Comparison of ENCODE assay signal across 1 cellular context in the genomic region with DNA sequence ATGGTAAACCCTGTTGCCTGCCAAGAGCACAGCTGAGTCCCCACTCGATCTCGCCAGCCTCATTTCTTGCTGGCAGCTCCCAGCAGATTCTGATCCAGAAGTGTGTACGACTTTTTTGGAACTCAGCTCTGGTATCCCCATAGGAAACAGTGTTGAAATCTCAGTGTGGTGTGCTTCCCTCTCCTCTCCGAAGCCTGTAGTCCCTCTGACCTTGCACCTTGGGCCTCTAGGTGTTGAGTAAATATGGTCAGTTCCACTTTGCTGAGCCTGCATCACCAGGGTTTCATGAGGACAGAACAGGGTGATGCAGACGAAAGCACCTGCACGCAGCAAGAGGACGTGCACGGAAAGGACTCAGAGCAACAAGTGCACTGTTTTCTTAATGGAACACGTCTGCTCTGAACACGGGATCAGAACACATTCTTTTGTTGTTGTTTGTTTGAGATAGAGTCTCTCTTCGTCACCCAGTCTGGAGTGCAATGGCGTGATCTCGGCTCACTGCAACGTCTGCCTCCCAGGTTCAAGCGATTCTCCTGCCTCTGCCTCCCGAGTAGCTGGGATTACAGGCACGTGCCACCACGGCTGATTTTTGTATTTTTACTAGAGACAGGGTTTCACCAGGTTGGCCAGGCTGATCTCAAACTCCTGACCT.
A peak's percentile ranks its signal among the peaks of the same experiment; 100 is the strongest.
TF ChIP-seq lines count a peak whose summit lies in the region.

No MANE protein-coding gene starts in this region.

TF ChIP-seq in HepG2, 621 proteins besides CTCF, POLR2A, EP300 and RAD21 (continued from another document and continues in another):
- TF ChIP-seq, protein P1, sequence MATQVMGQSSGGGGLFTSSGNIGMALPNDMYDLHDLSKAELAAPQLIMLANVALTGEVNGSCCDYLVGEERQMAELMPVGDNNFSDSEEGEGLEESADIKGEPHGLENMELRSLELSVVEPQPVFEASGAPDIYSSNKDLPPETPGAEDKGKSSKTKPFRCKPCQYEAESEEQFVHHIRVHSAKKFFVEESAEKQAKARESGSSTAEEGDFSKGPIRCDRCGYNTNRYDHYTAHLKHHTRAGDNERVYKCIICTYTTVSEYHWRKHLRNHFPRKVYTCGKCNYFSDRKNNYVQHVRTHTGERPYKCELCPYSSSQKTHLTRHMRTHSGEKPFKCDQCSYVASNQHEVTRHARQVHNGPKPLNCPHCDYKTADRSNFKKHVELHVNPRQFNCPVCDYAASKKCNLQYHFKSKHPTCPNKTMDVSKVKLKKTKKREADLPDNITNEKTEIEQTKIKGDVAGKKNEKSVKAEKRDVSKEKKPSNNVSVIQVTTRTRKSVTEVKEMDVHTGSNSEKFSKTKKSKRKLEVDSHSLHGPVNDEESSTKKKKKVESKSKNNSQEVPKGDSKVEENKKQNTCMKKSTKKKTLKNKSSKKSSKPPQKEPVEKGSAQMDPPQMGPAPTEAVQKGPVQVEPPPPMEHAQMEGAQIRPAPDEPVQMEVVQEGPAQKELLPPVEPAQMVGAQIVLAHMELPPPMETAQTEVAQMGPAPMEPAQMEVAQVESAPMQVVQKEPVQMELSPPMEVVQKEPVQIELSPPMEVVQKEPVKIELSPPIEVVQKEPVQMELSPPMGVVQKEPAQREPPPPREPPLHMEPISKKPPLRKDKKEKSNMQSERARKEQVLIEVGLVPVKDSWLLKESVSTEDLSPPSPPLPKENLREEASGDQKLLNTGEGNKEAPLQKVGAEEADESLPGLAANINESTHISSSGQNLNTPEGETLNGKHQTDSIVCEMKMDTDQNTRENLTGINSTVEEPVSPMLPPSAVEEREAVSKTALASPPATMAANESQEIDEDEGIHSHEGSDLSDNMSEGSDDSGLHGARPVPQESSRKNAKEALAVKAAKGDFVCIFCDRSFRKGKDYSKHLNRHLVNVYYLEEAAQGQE (IDR thresholded peaks at IDR 0.05; ENCODE audit: borderline replicate concordance in 1 of 2, low read depth in 1 of 2, low read length in 2 of 2): peak in 1 of 2 experiments; percentile 54; a peak in 1 of 4 replicates
- peak; percentile 68; the same call in 1 of the 2 replicates for TF ChIP-seq HIVEP1 (CRISPR knock-in tag; IDR thresholded peaks at IDR 0.05)
- no peak for TF ChIP-seq MATR3 (CRISPR knock-in tag; IDR thresholded peaks at IDR 0.05)
- peak; percentile 45; the same call in 1 of the 2 replicates for TF ChIP-seq KDM3A (CRISPR knock-in tag; IDR thresholded peaks at IDR 0.05; ENCODE audit: low read depth)
- TF ChIP-seq TP53 (CRISPR knock-in tag; conservative IDR thresholded peaks at IDR 0.05): peak; percentile 55; the same call in 1 of the 2 replicates
- 0 out of 2 replicates have a peak, but pooled peaks have one; percentile 28 for TF ChIP-seq BRCA1 (CRISPR knock-in tag; IDR thresholded peaks at IDR 0.05)
- peak; percentile 88 to 93 for TF ChIP-seq NR2F1 (CRISPR knock-in tag; IDR thresholded peaks at IDR 0.05)
- TF ChIP-seq HNRNPUL1 (IDR thresholded peaks at IDR 0.05; ENCODE audit: low read depth, low read length): no peak
- 0 out of 2 replicates have a peak, but pooled peaks have one; percentile 47 for TF ChIP-seq RFX5 (IDR thresholded peaks at IDR 0.05; ENCODE audit: low read depth, low read length)
- TF ChIP-seq SIX1 (CRISPR knock-in tag; IDR thresholded peaks at IDR 0.05; ENCODE audit: borderline replicate concordance): peak; percentile 59; the same call in 1 of the 2 replicates
- TF ChIP-seq SIN3B (IDR thresholded peaks at IDR 0.05; ENCODE audit: low read length): no peak
- peak; percentile 41 for TF ChIP-seq PHF5A (CRISPR knock-in tag; IDR thresholded peaks at IDR 0.05; ENCODE audit: low read depth, unreplicated experiment)
- TF ChIP-seq ZNF260 (CRISPR knock-in tag; IDR thresholded peaks at IDR 0.05; ENCODE audit: borderline replicate concordance, low read depth): no peak
- TF ChIP-seq ZNF138 (CRISPR knock-in tag; IDR thresholded peaks at IDR 0.05; ENCODE audit: low read depth): no peak
- TF ChIP-seq ZSCAN20 (CRISPR knock-in tag; IDR thresholded peaks at IDR 0.05; ENCODE audit: borderline replicate concordance): no peak
- TF ChIP-seq NPAS2 (CRISPR knock-in tag; IDR thresholded peaks at IDR 0.05; ENCODE audit: borderline replicate concordance): no peak
- TF ChIP-seq KDM6A (CRISPR knock-in tag; IDR thresholded peaks at IDR 0.05; ENCODE audit: low read depth): peak; percentile 97
- peak; percentile 67; the same call in 1 of the 2 replicates for TF ChIP-seq JDP2 (CRISPR knock-in tag; IDR thresholded peaks at IDR 0.05; ENCODE audit: borderline replicate concordance)
- no peak for TF ChIP-seq ZNF367 (CRISPR knock-in tag; IDR thresholded peaks at IDR 0.05; ENCODE audit: borderline replicate concordance)
- peak; percentile 91; the same call in 1 of the 2 replicates for TF ChIP-seq ZNF607 (CRISPR knock-in tag; IDR thresholded peaks at IDR 0.05; ENCODE audit: borderline replicate concordance)
- TF ChIP-seq SNAPC2 (CRISPR knock-in tag; IDR thresholded peaks at IDR 0.05): peak; percentile 90
- TF ChIP-seq NR2F6 (IDR thresholded peaks at IDR 0.05): peak; percentile 91
- TF ChIP-seq NR2F6 (CRISPR knock-in tag; IDR thresholded peaks at IDR 0.05): peak; percentile 97
- TF ChIP-seq, protein P2, sequence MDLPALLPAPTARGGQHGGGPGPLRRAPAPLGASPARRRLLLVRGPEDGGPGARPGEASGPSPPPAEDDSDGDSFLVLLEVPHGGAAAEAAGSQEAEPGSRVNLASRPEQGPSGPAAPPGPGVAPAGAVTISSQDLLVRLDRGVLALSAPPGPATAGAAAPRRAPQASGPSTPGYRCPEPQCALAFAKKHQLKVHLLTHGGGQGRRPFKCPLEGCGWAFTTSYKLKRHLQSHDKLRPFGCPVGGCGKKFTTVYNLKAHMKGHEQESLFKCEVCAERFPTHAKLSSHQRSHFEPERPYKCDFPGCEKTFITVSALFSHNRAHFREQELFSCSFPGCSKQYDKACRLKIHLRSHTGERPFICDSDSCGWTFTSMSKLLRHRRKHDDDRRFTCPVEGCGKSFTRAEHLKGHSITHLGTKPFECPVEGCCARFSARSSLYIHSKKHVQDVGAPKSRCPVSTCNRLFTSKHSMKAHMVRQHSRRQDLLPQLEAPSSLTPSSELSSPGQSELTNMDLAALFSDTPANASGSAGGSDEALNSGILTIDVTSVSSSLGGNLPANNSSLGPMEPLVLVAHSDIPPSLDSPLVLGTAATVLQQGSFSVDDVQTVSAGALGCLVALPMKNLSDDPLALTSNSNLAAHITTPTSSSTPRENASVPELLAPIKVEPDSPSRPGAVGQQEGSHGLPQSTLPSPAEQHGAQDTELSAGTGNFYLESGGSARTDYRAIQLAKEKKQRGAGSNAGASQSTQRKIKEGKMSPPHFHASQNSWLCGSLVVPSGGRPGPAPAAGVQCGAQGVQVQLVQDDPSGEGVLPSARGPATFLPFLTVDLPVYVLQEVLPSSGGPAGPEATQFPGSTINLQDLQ (CRISPR knock-in tag; IDR thresholded peaks at IDR 0.05): no peak
- peak; percentile 86 for TF ChIP-seq TEAD3 (CRISPR knock-in tag; optimal IDR thresholded peaks at IDR 0.05; ENCODE audit: borderline replicate concordance)
- TF ChIP-seq, protein P3, sequence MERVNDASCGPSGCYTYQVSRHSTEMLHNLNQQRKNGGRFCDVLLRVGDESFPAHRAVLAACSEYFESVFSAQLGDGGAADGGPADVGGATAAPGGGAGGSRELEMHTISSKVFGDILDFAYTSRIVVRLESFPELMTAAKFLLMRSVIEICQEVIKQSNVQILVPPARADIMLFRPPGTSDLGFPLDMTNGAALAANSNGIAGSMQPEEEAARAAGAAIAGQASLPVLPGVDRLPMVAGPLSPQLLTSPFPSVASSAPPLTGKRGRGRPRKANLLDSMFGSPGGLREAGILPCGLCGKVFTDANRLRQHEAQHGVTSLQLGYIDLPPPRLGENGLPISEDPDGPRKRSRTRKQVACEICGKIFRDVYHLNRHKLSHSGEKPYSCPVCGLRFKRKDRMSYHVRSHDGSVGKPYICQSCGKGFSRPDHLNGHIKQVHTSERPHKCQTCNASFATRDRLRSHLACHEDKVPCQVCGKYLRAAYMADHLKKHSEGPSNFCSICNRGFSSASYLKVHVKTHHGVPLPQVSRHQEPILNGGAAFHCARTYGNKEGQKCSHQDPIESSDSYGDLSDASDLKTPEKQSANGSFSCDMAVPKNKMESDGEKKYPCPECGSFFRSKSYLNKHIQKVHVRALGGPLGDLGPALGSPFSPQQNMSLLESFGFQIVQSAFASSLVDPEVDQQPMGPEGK (CRISPR knock-in tag; IDR thresholded peaks at IDR 0.05): peak; percentile 71
- peak; percentile 96 for TF ChIP-seq PHF21A (CRISPR knock-in tag; IDR thresholded peaks at IDR 0.05)
- peak; percentile 77; the same call in 1 of the 2 replicates for TF ChIP-seq CCDC6 (CRISPR knock-in tag; IDR thresholded peaks at IDR 0.05)
- TF ChIP-seq, protein P4, sequence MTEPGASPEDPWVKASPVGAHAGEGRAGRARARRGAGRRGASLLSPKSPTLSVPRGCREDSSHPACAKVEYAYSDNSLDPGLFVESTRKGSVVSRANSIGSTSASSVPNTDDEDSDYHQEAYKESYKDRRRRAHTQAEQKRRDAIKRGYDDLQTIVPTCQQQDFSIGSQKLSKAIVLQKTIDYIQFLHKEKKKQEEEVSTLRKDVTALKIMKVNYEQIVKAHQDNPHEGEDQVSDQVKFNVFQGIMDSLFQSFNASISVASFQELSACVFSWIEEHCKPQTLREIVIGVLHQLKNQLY (CRISPR knock-in tag; IDR thresholded peaks at IDR 0.05): peak; percentile 96
- TF ChIP-seq, protein P5, sequence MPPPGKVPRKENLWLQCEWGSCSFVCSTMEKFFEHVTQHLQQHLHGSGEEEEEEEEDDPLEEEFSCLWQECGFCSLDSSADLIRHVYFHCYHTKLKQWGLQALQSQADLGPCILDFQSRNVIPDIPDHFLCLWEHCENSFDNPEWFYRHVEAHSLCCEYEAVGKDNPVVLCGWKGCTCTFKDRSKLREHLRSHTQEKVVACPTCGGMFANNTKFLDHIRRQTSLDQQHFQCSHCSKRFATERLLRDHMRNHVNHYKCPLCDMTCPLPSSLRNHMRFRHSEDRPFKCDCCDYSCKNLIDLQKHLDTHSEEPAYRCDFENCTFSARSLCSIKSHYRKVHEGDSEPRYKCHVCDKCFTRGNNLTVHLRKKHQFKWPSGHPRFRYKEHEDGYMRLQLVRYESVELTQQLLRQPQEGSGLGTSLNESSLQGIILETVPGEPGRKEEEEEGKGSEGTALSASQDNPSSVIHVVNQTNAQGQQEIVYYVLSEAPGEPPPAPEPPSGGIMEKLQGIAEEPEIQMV (CRISPR knock-in tag; IDR thresholded peaks at IDR 0.05; ENCODE audit: low read depth): peak; percentile 87
- TF ChIP-seq ZNF644 (CRISPR knock-in tag; IDR thresholded peaks at IDR 0.05; ENCODE audit: low read depth): no peak
- TF ChIP-seq, protein P6, sequence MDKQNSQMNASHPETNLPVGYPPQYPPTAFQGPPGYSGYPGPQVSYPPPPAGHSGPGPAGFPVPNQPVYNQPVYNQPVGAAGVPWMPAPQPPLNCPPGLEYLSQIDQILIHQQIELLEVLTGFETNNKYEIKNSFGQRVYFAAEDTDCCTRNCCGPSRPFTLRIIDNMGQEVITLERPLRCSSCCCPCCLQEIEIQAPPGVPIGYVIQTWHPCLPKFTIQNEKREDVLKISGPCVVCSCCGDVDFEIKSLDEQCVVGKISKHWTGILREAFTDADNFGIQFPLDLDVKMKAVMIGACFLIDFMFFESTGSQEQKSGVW (CRISPR knock-in tag; IDR thresholded peaks at IDR 0.05; ENCODE audit: borderline replicate concordance): no peak
- TF ChIP-seq, protein P7, sequence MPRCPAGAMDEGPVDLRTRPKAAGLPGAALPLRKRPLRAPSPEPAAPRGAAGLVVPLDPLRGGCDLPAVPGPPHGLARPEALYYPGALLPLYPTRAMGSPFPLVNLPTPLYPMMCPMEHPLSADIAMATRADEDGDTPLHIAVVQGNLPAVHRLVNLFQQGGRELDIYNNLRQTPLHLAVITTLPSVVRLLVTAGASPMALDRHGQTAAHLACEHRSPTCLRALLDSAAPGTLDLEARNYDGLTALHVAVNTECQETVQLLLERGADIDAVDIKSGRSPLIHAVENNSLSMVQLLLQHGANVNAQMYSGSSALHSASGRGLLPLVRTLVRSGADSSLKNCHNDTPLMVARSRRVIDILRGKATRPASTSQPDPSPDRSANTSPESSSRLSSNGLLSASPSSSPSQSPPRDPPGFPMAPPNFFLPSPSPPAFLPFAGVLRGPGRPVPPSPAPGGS (CRISPR knock-in tag; IDR thresholded peaks at IDR 0.05): peak; percentile 83
- peak; percentile 97 for TF ChIP-seq IRF2 (CRISPR knock-in tag; IDR thresholded peaks at IDR 0.05)
- peak; percentile 98 for TF ChIP-seq TARDBP (CRISPR knock-in tag; IDR thresholded peaks at IDR 0.05)
- TF ChIP-seq, protein P8, sequence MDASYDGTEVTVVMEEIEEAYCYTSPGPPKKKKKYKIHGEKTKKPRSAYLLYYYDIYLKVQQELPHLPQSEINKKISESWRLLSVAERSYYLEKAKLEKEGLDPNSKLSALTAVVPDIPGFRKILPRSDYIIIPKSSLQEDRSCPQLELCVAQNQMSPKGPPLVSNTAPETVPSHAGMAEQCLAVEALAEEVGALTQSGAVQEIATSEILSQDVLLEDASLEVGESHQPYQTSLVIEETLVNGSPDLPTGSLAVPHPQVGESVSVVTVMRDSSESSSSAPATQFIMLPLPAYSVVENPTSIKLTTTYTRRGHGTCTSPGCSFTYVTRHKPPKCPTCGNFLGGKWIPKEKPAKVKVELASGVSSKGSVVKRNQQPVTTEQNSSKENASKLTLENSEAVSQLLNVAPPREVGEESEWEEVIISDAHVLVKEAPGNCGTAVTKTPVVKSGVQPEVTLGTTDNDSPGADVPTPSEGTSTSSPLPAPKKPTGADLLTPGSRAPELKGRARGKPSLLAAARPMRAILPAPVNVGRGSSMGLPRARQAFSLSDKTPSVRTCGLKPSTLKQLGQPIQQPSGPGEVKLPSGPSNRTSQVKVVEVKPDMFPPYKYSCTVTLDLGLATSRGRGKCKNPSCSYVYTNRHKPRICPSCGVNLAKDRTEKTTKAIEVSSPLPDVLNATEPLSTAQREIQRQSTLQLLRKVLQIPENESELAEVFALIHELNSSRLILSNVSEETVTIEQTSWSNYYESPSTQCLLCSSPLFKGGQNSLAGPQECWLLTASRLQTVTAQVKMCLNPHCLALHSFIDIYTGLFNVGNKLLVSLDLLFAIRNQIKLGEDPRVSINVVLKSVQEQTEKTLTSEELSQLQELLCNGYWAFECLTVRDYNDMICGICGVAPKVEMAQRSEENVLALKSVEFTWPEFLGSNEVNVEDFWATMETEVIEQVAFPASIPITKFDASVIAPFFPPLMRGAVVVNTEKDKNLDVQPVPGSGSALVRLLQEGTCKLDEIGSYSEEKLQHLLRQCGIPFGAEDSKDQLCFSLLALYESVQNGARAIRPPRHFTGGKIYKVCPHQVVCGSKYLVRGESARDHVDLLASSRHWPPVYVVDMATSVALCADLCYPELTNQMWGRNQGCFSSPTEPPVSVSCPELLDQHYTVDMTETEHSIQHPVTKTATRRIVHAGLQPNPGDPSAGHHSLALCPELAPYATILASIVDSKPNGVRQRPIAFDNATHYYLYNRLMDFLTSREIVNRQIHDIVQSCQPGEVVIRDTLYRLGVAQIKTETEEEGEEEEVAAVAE (CRISPR knock-in tag; IDR thresholded peaks at IDR 0.05; ENCODE audit: borderline replicate concordance): peak; percentile 75; the same call in 1 of the 2 replicates
- peak; percentile 68; the same call in 1 of the 2 replicates for TF ChIP-seq SSRP1 (CRISPR knock-in tag; IDR thresholded peaks at IDR 0.05)
- no peak for TF ChIP-seq HMGA1 (CRISPR knock-in tag; conservative IDR thresholded peaks at IDR 0.05)
- TF ChIP-seq, protein P9, sequence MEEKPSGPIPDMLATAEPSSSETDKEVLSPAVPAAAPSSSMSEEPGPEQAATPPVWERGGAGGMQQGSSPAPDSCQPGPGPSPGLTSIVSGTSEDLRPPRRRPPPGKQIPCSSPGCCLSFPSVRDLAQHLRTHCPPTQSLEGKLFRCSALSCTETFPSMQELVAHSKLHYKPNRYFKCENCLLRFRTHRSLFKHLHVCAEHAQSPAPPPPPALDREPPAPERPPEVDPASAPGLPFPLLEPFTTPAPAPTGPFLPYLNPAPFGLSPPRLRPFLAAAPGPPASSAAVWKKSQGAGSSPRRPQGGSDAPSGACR (CRISPR knock-in tag; IDR thresholded peaks at IDR 0.05): no peak
